Comparison of ENCODE assay signal across 8 cellular contexts in genomic region chr16:14354561-14355351, GRCh38.
DNase-seq lines count a peak whose midpoint lies in the region; ATAC-seq, FAIRE-seq and TF ChIP-seq lines count a peak whose summit lies in the region.

No MANE protein-coding gene starts in this region.

- peak overlapping the region; percentile 98 for H3K27ac ChIP-seq in GM12878 (ENCODE audit: control insufficient read depth, insufficient read depth)

- in situ Hi-C loops in GM12878 (cut with MboI), result loop anchor here (5.0 kb wide), 1 partner anchor 38 kb away; no protein-coding TSS in a partner anchor
- in situ Hi-C loops in ACHN (cut with HindIII; ENCODE audit: low pct_ligation_motif_present, low pct_unique_long_range_greater_than_20kb, low sequenced_read_pairs), result no loop called here

- H4K20me1 ChIP-seq in Loucy (ENCODE audit: insufficient read depth, low read length, poor library complexity, severe bottlenecking), result no peaks in the 10 kb centered on the region
- no peaks in the 10 kb centered on the region for H4K20me1 ChIP-seq in GM12878 (ENCODE audit: control insufficient read depth, insufficient read depth)

- H3K4me2 ChIP-seq in Loucy (ENCODE audit: low read depth, low read length, poor library complexity, severe bottlenecking) (peak overlapping the region; percentile 24), GM12878 (ENCODE audit: control insufficient read depth, insufficient read depth) (peak overlapping the region; percentile 91)

- ATAC-seq in GM18498 (IDR thresholded peaks at IDR 0.05; ENCODE audit: unreplicated experiment) (peak; percentile 81), GM21619 (IDR thresholded peaks at IDR 0.05; ENCODE audit: unreplicated experiment) (peak; percentile 87), GM12878 (peak; percentile 92)

- H3K79me2 ChIP-seq in Loucy (ENCODE audit: insufficient read depth, low read length), result no peaks in the 10 kb centered on the region
- no peaks in the 10 kb centered on the region; the same call in 1 of the 2 replicates for H3K79me2 ChIP-seq in GM12878 (ENCODE audit: control insufficient read depth, insufficient read depth, low read length)

- TF ChIP-seq EP300 in GM12878 (IDR thresholded peaks at IDR 0.05; ENCODE audit: borderline replicate concordance in 1 of 2, control insufficient read depth in 1 of 2, low read depth in 2 of 2, low read length in 2 of 2), result peak; percentile 98 to 99

- no peaks in the 10 kb centered on the region for H3K9me3 ChIP-seq in Loucy (ENCODE audit: insufficient read depth, low read depth, low read length)
- no peaks in the 10 kb centered on the region for H3K9me3 ChIP-seq in GM12878 (replicated peaks; ENCODE audit: control insufficient read depth, insufficient read depth, low read length)

- H3K4me1 ChIP-seq in Loucy (ENCODE audit: insufficient read depth, low read length, poor library complexity, severe bottlenecking) (peaks cover 4% of the 10 kb centered on the region), GM12878 (ENCODE audit: control insufficient read depth, insufficient read depth, low read length) (peaks cover 39% of the 10 kb centered on the region)

- intact Hi-C loops in GM12878 (cut with micrococcal nuclease; ENCODE audit: unreplicated experiment), result loop anchor here (1.0 to 2.0 kb wide), 5 partner anchors 44 to 174 kb away; no protein-coding TSS in a partner anchor

- H3K9ac ChIP-seq in Loucy (ENCODE audit: low read depth, low read length, poor library complexity, severe bottlenecking), result no peak overlapping the region
- peak overlapping the region; percentile 77 for H3K9ac ChIP-seq in GM12878 (ENCODE audit: control insufficient read depth, insufficient read depth, low read length)

- no peaks in the 10 kb centered on the region for H3K27me3 ChIP-seq in Loucy (ENCODE audit: insufficient read depth, low read length, poor library complexity, severe bottlenecking)
- H3K27me3 ChIP-seq in GM12878 (replicated peaks in 1 of 2; ENCODE audit: control insufficient read depth in 2 of 2, insufficient read depth in 2 of 2, low read length in 1 of 2), result no peaks in the 10 kb centered on the region

- H2AFZ ChIP-seq in Loucy (ENCODE audit: low read length), result no peak overlapping the region
- H2AFZ ChIP-seq in GM12878 (ENCODE audit: control insufficient read depth, low read depth, low read length), result no peak overlapping the region

- CTCF ChIA-PET in GM12878 (lab: Yijun Ruan, JAX), result interaction anchor here (0.6 to 1.8 kb wide), 9 partner anchors 26 to 435 kb away, joined by 3 to 25 read pairs (median 3); partner anchors contain the start of gene ERCC4

- FAIRE-seq in GM12878 (lab: Jason Lieb, UNC), result peak; percentile 99

- under 1% methylated on average over 10 of the region's 10 CpGs for WGBS in GM12878 (ENCODE audit: insufficient coverage, insufficient replicate concordance, low lambda C conversion rate, missing lambda C conversion rate)

- BruUV-seq in GM12878 (replicated peaks; lab: Mats Ljungman, UMichigan), result no TSS peak

- SMC1A ChIA-PET in GM12878 (lab: Charles Lee; ENCODE audit: uncharacterized antibody, unreplicated experiment), result interaction anchor here (0.6 to 3.3 kb wide), 21 partner anchors 20 to 433 kb away, joined by 3 to 41 read pairs (median 4); no protein-coding TSS in a partner anchor

- no peak for TF ChIP-seq CTCF in Loucy (conservative IDR thresholded peaks at IDR 0.05; ENCODE audit: low read length)
- no peak for TF ChIP-seq CTCF in GM12878 (IDR thresholded peaks at IDR 0.05 in 2 of 3, conservative IDR thresholded peaks at IDR 0.05 in 1 of 3; ENCODE audit: control insufficient read depth in 2 of 3, extremely low read depth in 1 of 3, insufficient read depth in 1 of 3, low read depth in 3 of 3, low read length in 3 of 3)

- H3K9me2 ChIP-seq in Loucy (replicated peaks; ENCODE audit: low read depth, low read length), result no peaks in the 10 kb centered on the region

- TF ChIP-seq POLR2A in GM12878 (IDR thresholded peaks at IDR 0.05; ENCODE audit: low read depth, low read length), result no peak

- no peaks in the 10 kb centered on the region for H3F3A ChIP-seq in Loucy (ENCODE audit: low read depth)

- H3K36me3 ChIP-seq in Loucy (ENCODE audit: insufficient read depth, low read length) (no peaks in the 10 kb centered on the region), GM12878 (ENCODE audit: control insufficient read depth in 2 of 2, insufficient read depth in 2 of 2, low read length in 1 of 2) (no peaks in the 10 kb centered on the region)

- RAD21 ChIA-PET in GM12878 (lab: Charles Lee; ENCODE audit: unreplicated experiment), result interaction anchor here (0.9 to 2.1 kb wide), 19 partner anchors 15 to 435 kb away, joined by 3 to 36 read pairs (median 4); partner anchors contain the start of gene ERCC4

- H3K4me3 ChIP-seq in Loucy (ENCODE audit: low read length, poor library complexity, severe bottlenecking) (no peak overlapping the region), GM12878 (no peak overlapping the region)

- DNase-seq in GM12878 (ENCODE audit: low read depth, low spot score), result peak; percentile 100
- peak; percentile 16 to 45 for DNase-seq in stimulated activated CD4-positive, alpha-beta T cell treated with anti-CD3 and anti-CD28 coated beads, Interleukin-15, amount 100 ng/mL, for 48 hours (ENCODE audit: low read depth in 2 of 2)
- no peak for DNase-seq in iPS-NIHi11 (ENCODE audit: low spot score)
- DNase-seq in ACHN, result no peak
- no peak for DNase-seq in activated CD8-positive, alpha-beta memory T cell treated with anti-CD3 and anti-CD28 coated beads, Interleukin-2, amount 50 U/mL, for 48 hours

- POLR2A ChIA-PET in GM12878 (lab: Charles Lee), result interaction anchor here (0.9 to 1.5 kb wide), 7 partner anchors 17 to 146 kb away, joined by 3 to 14 read pairs (median 4); no protein-coding TSS in a partner anchor

- no peak for TF ChIP-seq RAD21 in GM12878 (IDR thresholded peaks at IDR 0.05; ENCODE audit: insufficient read depth, low read depth, low read length)

TF ChIP-seq in GM12878, 131 proteins besides CTCF, POLR2A, EP300 and RAD21 (continues in another document):
- TF ChIP-seq TCF12 (IDR thresholded peaks at IDR 0.05; ENCODE audit: low read depth, low read length) (peak; percentile 90), RUNX3 (IDR thresholded peaks at IDR 0.05; ENCODE audit: low read length) (peak; percentile 100), GATAD2B (conservative IDR thresholded peaks at IDR 0.05; ENCODE audit: low read depth) (peak; percentile 93), POU2F2 (IDR thresholded peaks at IDR 0.05; ENCODE audit: borderline replicate concordance, low read depth, low read length) (peak; percentile 81; the same call in 2 of the 3 replicates), EED (IDR thresholded peaks at IDR 0.05; ENCODE audit: low read depth) (peak; percentile 99), STAT3 (IDR thresholded peaks at IDR 0.05; ENCODE audit: low read depth, low read length) (peak; percentile 96; the same call in 1 of the 2 replicates), NR2C2 (IDR thresholded peaks at IDR 0.05; ENCODE audit: borderline replicate concordance, control insufficient read depth, insufficient read length, low read depth) (no peak), ZBTB40 (IDR thresholded peaks at IDR 0.05; ENCODE audit: borderline replicate concordance) (peak; percentile 82), HCFC1 (IDR thresholded peaks at IDR 0.05; ENCODE audit: low read length) (no peak), HDAC2 (IDR thresholded peaks at IDR 0.05) (no peak), KDM1A (IDR thresholded peaks at IDR 0.05; ENCODE audit: borderline replicate concordance) (no peak)

Comparison
In these comparisons a context has a peak if more than half of its experiments do, and no peak if none do; other contexts are left out.
1. DNase-seq: peak in GM12878 (single experiment) and stimulated activated CD4-positive, alpha-beta T cell treated with anti-CD3 and anti-CD28 coated beads, Interleukin-15, amount 100 ng/mL, for 48 hours (2 of 2); none in iPS-NIHi11 (single experiment), ACHN (single experiment) and activated CD8-positive, alpha-beta memory T cell treated with anti-CD3 and anti-CD28 coated beads, Interleukin-2, amount 50 U/mL, for 48 hours (single experiment).
2. Peak in every context shown above with its lines, with median percentiles within 50 percentile points of each other: ATAC-seq.